9 cellular contexts compared by ENCODE assay signal in genomic region chr2:162333968-162334367, GRCh38. TPM values are rescaled to one million over a fixed set of nuclear protein-coding genes. Genes with fewer than 3 reads are reported as not detected.
DNase-seq lines count a peak whose midpoint lies in the region; ATAC-seq, FAIRE-seq and TF ChIP-seq lines count a peak whose summit lies in the region.
"Had no signal": no experiment of that assay in that cellular context is flagged by ENCODE, and none has a peak within 500 bp of the region (broad histone marks: within the 10 kb centered on the region; RNA-seq: fewer than 3 reads in every experiment).

No MANE protein-coding gene starts in this region.

- in situ Hi-C loops in HepG2 (cut with HindIII; ENCODE audit: extremely low pct_ligation_motif_present, low pct_unique_long_range_greater_than_20kb) = no loop called here

- no peak for TF ChIP-seq EP300 in HepG2 (IDR thresholded peaks at IDR 0.05; ENCODE audit: low read depth in 2 of 2, low read length in 2 of 2)
- TF ChIP-seq EP300 in HepG2 (CRISPR knock-in tag; IDR thresholded peaks at IDR 0.05; ENCODE audit: borderline replicate concordance) = no peak

- H3K9me3 Mint-ChIP-seq in activated CD4-positive, alpha-beta T cell treated with anti-CD3 and anti-CD28 coated beads, Interleukin-2, amount 10 ng/mL, durations not matched to agents 7 days and 5 days = no peaks in the 10 kb centered on the region

- BruUV-seq in HepG2 (replicated peaks; lab: Mats Ljungman, UMichigan) = no TSS peak

- H3K27me3 Mint-ChIP-seq in activated CD4-positive, alpha-beta T cell treated with anti-CD3 and anti-CD28 coated beads, Interleukin-2, amount 10 ng/mL, durations not matched to agents 7 days and 5 days = no peaks in the 10 kb centered on the region

- TF ChIP-seq RAD21 in HepG2 (CRISPR knock-in tag; IDR thresholded peaks at IDR 0.05) = no peak

- no peaks in the 10 kb centered on the region for H3K36me3 ChIP-seq in HepG2 (replicated peaks in 1 of 2; ENCODE audit: control insufficient read depth in 1 of 2, insufficient read depth in 2 of 2, low read length in 2 of 2)

- H3K27ac ChIP-seq in HepG2 (ENCODE audit: extremely low read length, insufficient read depth, low read length) = no peak overlapping the region

- intact Hi-C loops in HepG2 (cut with micrococcal nuclease; ENCODE audit: unreplicated experiment) = loop anchor here (1.0 to 5.0 kb wide), 3 partner anchors 15 to 463 kb away; partner anchors contain the start of gene IFIH1

- no peak overlapping the region for H2AFZ ChIP-seq in HepG2 (ENCODE audit: low read length)

- FAIRE-seq in HTR-8/SVneo (lab: Jason Lieb, UNC) = no peak
- FAIRE-seq in HepG2 (lab: Jason Lieb, UNC) = peak; percentile 72

- no peaks in the 10 kb centered on the region; the same call in 1 of the 2 replicates for H3K4me1 ChIP-seq in HepG2 (ENCODE audit: insufficient read depth, low read length)

- TF ChIP-seq CTCF in HepG2 (CRISPR knock-in tag; IDR thresholded peaks at IDR 0.05) = peak; percentile 69

- no peak for TF ChIP-seq POLR2A in HepG2 (IDR thresholded peaks at IDR 0.05; ENCODE audit: insufficient read depth in 1 of 2, low read depth in 2 of 2, low read length in 2 of 2)

- H3K4me1 Mint-ChIP-seq in activated CD4-positive, alpha-beta T cell treated with anti-CD3 and anti-CD28 coated beads, Interleukin-2, amount 10 ng/mL, durations not matched to agents 7 days and 5 days = no peaks in the 10 kb centered on the region

- H3K27ac Mint-ChIP-seq in activated CD4-positive, alpha-beta T cell treated with anti-CD3 and anti-CD28 coated beads, Interleukin-2, amount 10 ng/mL, durations not matched to agents 7 days and 5 days = no peak overlapping the region

- no peaks in the 10 kb centered on the region for H4K20me1 ChIP-seq in HepG2 (ENCODE audit: insufficient read depth, low read length)

- H3K9me3 ChIP-seq in HepG2 (ENCODE audit: low read length) = no peaks in the 10 kb centered on the region

- H3K4me2 ChIP-seq in HepG2 (ENCODE audit: low read depth, low read length) = no peak overlapping the region

- H3K27me3 ChIP-seq in HepG2 (ENCODE audit: control insufficient read depth in 1 of 2, insufficient read depth in 2 of 2, low read length in 2 of 2) = no peaks in the 10 kb centered on the region

- H3K4me3 ChIP-seq in HepG2 (replicated peaks in 1 of 3; ENCODE audit: insufficient read depth in 1 of 3, low read depth in 2 of 3, low read length in 3 of 3) = no peak overlapping the region

- no peaks in the 10 kb centered on the region for H3K36me3 Mint-ChIP-seq in activated CD4-positive, alpha-beta T cell treated with anti-CD3 and anti-CD28 coated beads, Interleukin-2, amount 10 ng/mL, durations not matched to agents 7 days and 5 days (ENCODE audit: low read depth)

- CTCF ChIA-PET in activated CD4-positive, alpha-beta T cell treated with anti-CD3 and anti-CD28 coated beads, Interleukin-2, amount 10 ng/mL, durations not matched to agents 7 days and 5 days (lab: Charles Lee) = interaction anchor here (0.8 to 1.4 kb wide), 4 partner anchors 10 to 113 kb away, joined by 3 to 4 read pairs (median 4); no protein-coding TSS in a partner anchor
- CTCF ChIA-PET in HepG2 (lab: Yijun Ruan, JAX; ENCODE audit: low intra/inter-chr PET ratio, low total read pairs) = interaction anchor here (0.7 to 1.5 kb wide), 4 partner anchors 16 to 461 kb away, joined by 3 to 4 read pairs (median 3); partner anchors contain the start of gene IFIH1

- DNase-seq in SIG-M5 treated with dmso at 0.1 percent for 504 hours (lab: John Stamatoyannopoulos, UW; ENCODE audit: unreplicated experiment) (peak; percentile 16), SIG-M5 (lab: John Stamatoyannopoulos, UW) (no peak), HTR-8/SVneo (ENCODE audit: insufficient read length, low spot score) (peak; percentile 31), HepG2 (ENCODE audit: low spot score) (peak; percentile 38), mesenteric fat pad (ENCODE audit: low spot score) (no peak)
- peak; percentile 30 for DNase-seq in activated CD4-positive, alpha-beta T cell treated with anti-CD3 and anti-CD28 coated beads, Interleukin-2, amount 10 ng/mL, durations not matched to agents 7 days and 5 days
- no peak for DNase-seq in stimulated activated CD4-positive, alpha-beta T cell treated with anti-CD3 and anti-CD28 coated beads, Interleukin-1b, Interleukin-23, amount 100 ng/mL, for 48 hours

- no peak overlapping the region for H3K4me3 Mint-ChIP-seq in activated CD4-positive, alpha-beta T cell treated with anti-CD3 and anti-CD28 coated beads, Interleukin-2, amount 10 ng/mL, durations not matched to agents 7 days and 5 days

- WGBS in HepG2 (ENCODE audit: low lambda C conversion rate) = 3% methylated on average over 3 of the region's 3 CpGs

- H3K79me2 ChIP-seq in HepG2 (ENCODE audit: insufficient read depth, low read length) = no peaks in the 10 kb centered on the region

- POLR2A ChIA-PET in activated CD4-positive, alpha-beta T cell treated with anti-CD3 and anti-CD28 coated beads, Interleukin-2, amount 10 ng/mL, durations not matched to agents 7 days and 5 days (lab: Charles Lee) = no interaction called here
- POLR2A ChIA-PET in HepG2 (lab: Yijun Ruan, JAX) = interaction anchor here (1.8 to 2.0 kb wide), 2 partner anchors 10 to 15 kb away, joined by 8 to 9 read pairs; partner anchors contain the start of genes GCA and IFIH1

- peak; percentile 69 for ATAC-seq in GM21381 (IDR thresholded peaks at IDR 0.05; ENCODE audit: unreplicated experiment)
- ATAC-seq in HepG2 = peak; percentile 95
- ATAC-seq: right cardiac atrium had no signal

- H3K9ac ChIP-seq in HepG2 (ENCODE audit: insufficient read depth, low read depth, low read length) = no peak overlapping the region

TF ChIP-seq in HepG2, 621 proteins besides CTCF, POLR2A, EP300 and RAD21 (continues in another document):
- TF ChIP-seq STAG1 (CRISPR knock-in tag; IDR thresholded peaks at IDR 0.05) = peak; percentile 56
- TF ChIP-seq BORCS8-MEF2B (CRISPR knock-in tag; IDR thresholded peaks at IDR 0.05) = no peak

RNA-seq across cellular contexts. Expression of gene GCA, which starts 10.0 kb away (rescaled TPM):
- total RNA-seq in activated CD4-positive, alpha-beta T cell treated with anti-CD3 and anti-CD28 coated beads, Interleukin-2, amount 10 ng/mL, durations not matched to agents 7 days and 5 days = 10 to 100 TPM; 11.8 to 14.4 TPM
- total RNA-seq in HepG2 (2016; rRNA removed; fragmentation: Illumina TruSeq; extraction: Trizol) (48.3 and 69.6 TPM in 2 replicates), mesenteric fat pad (50.8 TPM)
- total RNA-seq in HepG2 (2016; cell fraction: cytosol; rRNA removed; fragmentation: Illumina TruSeq; extraction: Trizol; ENCODE audit: low read depth) = 4.8 and 5.6 TPM in 2 replicates
- total RNA-seq in HepG2 (2016; cell fraction: insoluble cytoplasmic fraction; rRNA removed; fragmentation: Illumina TruSeq; extraction: Trizol) = 53.8 and 73.2 TPM in 2 replicates
- total RNA-seq in HepG2 (2016; cell fraction: membrane; rRNA removed; fragmentation: Illumina TruSeq; extraction: Trizol) = 10.8 and 11.8 TPM in 2 replicates
- 25.2 TPM in 2 replicates for total RNA-seq in HepG2 (2016; cell fraction: nucleus; rRNA removed; fragmentation: Illumina TruSeq; extraction: Trizol)
- 37.5 and 42.0 TPM in 2 replicates for polyA plus RNA-seq in HepG2 (2011; rRNA removed)
- 29.6 and 30.2 TPM in 2 replicates for polyA plus RNA-seq in HepG2 (2011; cell fraction: cytosol; rRNA removed)
- 18.5 and 19.2 TPM in 2 replicates for polyA plus RNA-seq in HepG2 (2011; cell fraction: nucleus; rRNA removed)
- 31.4 and 38.3 TPM in 2 replicates for polyA plus RNA-seq in HepG2 (2012)
- 3.0 and 3.2 TPM in 2 replicates for polyA plus RNA-seq in HepG2 (2016; cell fraction: cytosol; fragmentation: Illumina TruSeq; extraction: Trizol; ENCODE audit: low read depth)
- polyA plus RNA-seq in HepG2 (2016; cell fraction: insoluble cytoplasmic fraction; fragmentation: Illumina TruSeq; extraction: Trizol; ENCODE audit: low read depth) = 63.5 and 69.1 TPM in 2 replicates
- polyA plus RNA-seq in HepG2 (2016; cell fraction: membrane; fragmentation: Illumina TruSeq; extraction: Trizol; ENCODE audit: low read depth) = 5.8 and 6.4 TPM in 2 replicates
- 35.6 and 39.1 TPM in 2 replicates for polyA plus RNA-seq in HepG2 (2016; cell fraction: nucleus; fragmentation: Illumina TruSeq; extraction: Trizol; ENCODE audit: insufficient read depth, low read depth)
- 1.4 and 24.4 TPM in 2 replicates for polyA minus RNA-seq in HepG2 (2011; rRNA and poly(A)+ RNA removed; ENCODE audit: low replicate concordance)
- polyA minus RNA-seq in HepG2 (2011; cell fraction: cytosol; rRNA and poly(A)+ RNA removed) = 34.6 TPM in 2 replicates
- 23.0 and 25.1 TPM in 2 replicates for polyA minus RNA-seq in HepG2 (2011; cell fraction: nucleus; rRNA and poly(A)+ RNA removed)

RNA-seq across cellular contexts. Expression of gene IFIH1, which starts 15.5 kb away (rescaled TPM):
- 10 to 100 TPM; 57.3 to 65.5 TPM for total RNA-seq in activated CD4-positive, alpha-beta T cell treated with anti-CD3 and anti-CD28 coated beads, Interleukin-2, amount 10 ng/mL, durations not matched to agents 7 days and 5 days
- 11.5 and 15.0 TPM in 2 replicates for total RNA-seq in HepG2 (2016; rRNA removed; fragmentation: Illumina TruSeq; extraction: Trizol)
- total RNA-seq in HepG2 (2016; cell fraction: cytosol; rRNA removed; fragmentation: Illumina TruSeq; extraction: Trizol; ENCODE audit: low read depth) = 1.0 and 2.0 TPM in 2 replicates
- 11.9 and 16.4 TPM in 2 replicates for total RNA-seq in HepG2 (2016; cell fraction: insoluble cytoplasmic fraction; rRNA removed; fragmentation: Illumina TruSeq; extraction: Trizol)
- total RNA-seq in HepG2 (2016; cell fraction: membrane; rRNA removed; fragmentation: Illumina TruSeq; extraction: Trizol) = 3.8 and 4.4 TPM in 2 replicates
- 12.6 and 15.3 TPM in 2 replicates for total RNA-seq in HepG2 (2016; cell fraction: nucleus; rRNA removed; fragmentation: Illumina TruSeq; extraction: Trizol)
- polyA plus RNA-seq in HepG2 (2011; rRNA removed) = 1.5 and 1.7 TPM in 2 replicates
- 1.1 and 1.4 TPM in 2 replicates for polyA plus RNA-seq in HepG2 (2011; cell fraction: cytosol; rRNA removed)
- 3.1 and 3.6 TPM in 2 replicates for polyA plus RNA-seq in HepG2 (2011; cell fraction: nucleus; rRNA removed)
- polyA plus RNA-seq in HepG2 (2012) = 5.7 and 7.1 TPM in 2 replicates
- polyA plus RNA-seq in HepG2 (2016; cell fraction: cytosol; fragmentation: Illumina TruSeq; extraction: Trizol; ENCODE audit: low read depth) = 0.53 and 0.81 TPM in 2 replicates
- polyA plus RNA-seq in HepG2 (2016; cell fraction: insoluble cytoplasmic fraction; fragmentation: Illumina TruSeq; extraction: Trizol; ENCODE audit: low read depth) = 16.1 and 16.9 TPM in 2 replicates
- 1.4 and 1.9 TPM in 2 replicates for polyA plus RNA-seq in HepG2 (2016; cell fraction: membrane; fragmentation: Illumina TruSeq; extraction: Trizol; ENCODE audit: low read depth)
- polyA plus RNA-seq in HepG2 (2016; cell fraction: nucleus; fragmentation: Illumina TruSeq; extraction: Trizol; ENCODE audit: insufficient read depth, low read depth) = 10.3 and 11.5 TPM in 2 replicates
- 0.63 and 1.1 TPM in 2 replicates for polyA minus RNA-seq in HepG2 (2011; rRNA and poly(A)+ RNA removed; ENCODE audit: low replicate concordance)
- 1.5 and 1.8 TPM in 2 replicates for polyA minus RNA-seq in HepG2 (2011; cell fraction: cytosol; rRNA and poly(A)+ RNA removed)
- polyA minus RNA-seq in HepG2 (2011; cell fraction: nucleus; rRNA and poly(A)+ RNA removed) = 8.1 and 12.3 TPM in 2 replicates
- total RNA-seq in mesenteric fat pad = 13.9 TPM

Comparison
In these comparisons a context has a peak if more than half of its experiments do, and no peak if none do; other contexts are left out.
1. DNase-seq: peak in SIG-M5 treated with dmso at 0.1 percent for 504 hours (single experiment), HTR-8/SVneo (single experiment), activated CD4-positive, alpha-beta T cell treated with anti-CD3 and anti-CD28 coated beads, Interleukin-2, amount 10 ng/mL, durations not matched to agents 7 days and 5 days (single experiment) and HepG2 (single experiment); none in SIG-M5 (single experiment), mesenteric fat pad (single experiment) and stimulated activated CD4-positive, alpha-beta T cell treated with anti-CD3 and anti-CD28 coated beads, Interleukin-1b, Interleukin-23, amount 100 ng/mL, for 48 hours (single experiment).